ENCODE assay signal across 1 cellular context in the genomic region with DNA sequence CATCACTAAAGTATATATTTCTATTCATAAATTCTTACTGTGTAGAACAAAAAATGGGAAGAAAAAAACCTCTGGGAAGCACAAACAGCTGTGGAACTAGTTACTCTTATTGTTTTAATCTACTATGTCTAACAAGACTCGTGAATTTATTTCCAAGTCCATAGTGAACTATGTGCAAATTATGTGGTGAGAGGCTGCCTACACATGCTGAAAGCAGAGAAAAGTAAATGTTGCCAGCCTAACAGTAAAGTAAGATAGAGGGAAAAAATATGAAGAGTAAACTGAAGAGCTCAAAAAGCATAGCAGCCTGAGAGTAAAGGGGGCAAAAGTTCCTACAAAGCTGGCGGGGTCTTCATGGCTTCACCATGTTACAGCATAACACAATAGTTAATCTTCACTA.
TF ChIP-seq lines count a peak whose summit lies in the region.

No MANE protein-coding gene starts in this region.

TF ChIP-seq in WTC11, 78 proteins besides CTCF, POLR2A, EP300 and RAD21 (continued from another document):
- no peak for TF ChIP-seq PREB (CRISPR knock-in tag; IDR thresholded peaks at IDR 0.05; ENCODE audit: borderline replicate concordance)
- TF ChIP-seq MLX (CRISPR knock-in tag; IDR thresholded peaks at IDR 0.05) = no peak
- TF ChIP-seq ZNF281 (CRISPR knock-in tag; IDR thresholded peaks at IDR 0.05) = no peak
- TF ChIP-seq ZNF512 (CRISPR knock-in tag; IDR thresholded peaks at IDR 0.05; ENCODE audit: borderline replicate concordance) = no peak
- TF ChIP-seq SP1 (CRISPR knock-in tag; conservative IDR thresholded peaks at IDR 0.05) = no peak
- no peak for TF ChIP-seq CREB1 (CRISPR knock-in tag; IDR thresholded peaks at IDR 0.05)
